12 cellular contexts compared by ENCODE assay signal in the genomic region with DNA sequence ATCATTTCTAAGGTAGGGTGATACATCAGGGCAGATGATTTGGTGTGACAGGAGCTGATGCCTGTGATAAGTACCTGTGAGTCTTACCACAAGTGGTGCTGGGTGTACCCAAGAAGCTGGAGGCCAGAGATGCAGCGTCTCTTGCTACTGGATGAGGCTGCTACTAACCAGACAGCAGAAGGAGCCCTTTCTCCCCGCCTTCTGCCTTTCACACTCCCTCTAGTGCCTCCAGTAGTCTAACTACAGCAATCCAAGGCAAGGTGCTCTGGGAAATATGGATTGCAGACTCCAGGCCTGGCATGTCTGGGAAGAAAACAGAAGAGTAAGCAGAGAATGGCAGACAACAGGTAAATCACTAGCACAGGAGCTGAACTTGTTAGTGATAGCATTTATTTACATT.
"Had no signal": no experiment of that assay in that cellular context is flagged by ENCODE, and none has a peak within 500 bp of the region (broad histone marks: within the 10 kb centered on the region; RNA-seq: fewer than 3 reads in every experiment).

No MANE protein-coding gene starts in this region.

- H3K36me3 ChIP-seq: ascending aorta, ovary, sigmoid colon, tibial nerve had no signal

- H3K27ac ChIP-seq: ascending aorta, ovary, sigmoid colon, tibial nerve had no signal

- ATAC-seq: left ventricle myocardium superior; stimulated activated naive B cell treated with anti-CD40 and anti-IgM and Interleukin-4, amounts not matched to agents 10 μg/mL and 1 μg/mL and 100 μg/mL, for 72 hours had no signal

- DNase-seq: activated CD4-positive, alpha-beta memory T cell treated with anti-CD3 and anti-CD28 coated beads for 36 hours; activated gamma-delta T cell treated with Interleukin-2 at 50 U/mL for 16 hours; activated T-cell treated with anti-CD3 and anti-CD28 coated beads, Interleukin-2, amount 50 U/mL, for 48 hours; foreskin melanocyte; head of caudate nucleus; left ventricle myocardium superior; ovary; sigmoid colon; stimulated activated CD4-positive, alpha-beta T cell treated with anti-CD3 and anti-CD28 coated beads, Interleukin-2, amount 100 ng/mL, for 24 hours; stimulated activated naive B cell treated with anti-CD40 and anti-IgM and Interleukin-4, amounts not matched to agents 10 μg/mL and 1 μg/mL and 100 μg/mL, for 72 hours had no signal

- H3K4me3 ChIP-seq: ascending aorta, ovary, sigmoid colon, tibial nerve had no signal

- H3K9me3 ChIP-seq: ascending aorta, ovary, sigmoid colon, tibial nerve had no signal

- H3K4me1 ChIP-seq: ascending aorta, sigmoid colon, tibial nerve had no signal

- H3K27me3 ChIP-seq: ascending aorta, ovary, sigmoid colon, tibial nerve had no signal
